Comparison of ENCODE assay signal across 8 cellular contexts in genomic region chr3:98900265-98901031, GRCh38. TPM values are rescaled to one million over a fixed set of nuclear protein-coding genes. Genes with fewer than 3 reads are reported as not detected.
DNase-seq lines count a peak whose midpoint lies in the region; ATAC-seq, FAIRE-seq and TF ChIP-seq lines count a peak whose summit lies in the region.

No MANE protein-coding gene starts in this region.

- no peak for TF ChIP-seq CTCF in GM12865 (IDR thresholded peaks at IDR 0.05; ENCODE audit: insufficient read depth, low read depth, low read length, missing control alignments)
- no peak for TF ChIP-seq CTCF in psoas muscle (IDR thresholded peaks at IDR 0.05)

- H3K27ac ChIP-seq in esophagus (ENCODE audit: low read depth in 2 of 2, low read length in 1 of 2) = no peak overlapping the region
- H3K27ac ChIP-seq in psoas muscle = no peak overlapping the region

- intact Hi-C loops in psoas muscle (cut with DNase I) = loop anchor here in 1 of 2 donors (5.0 kb wide), 1 partner anchor 92 kb away; no protein-coding TSS in a partner anchor

- H3K36me3 ChIP-seq in esophagus (ENCODE audit: control insufficient read depth in 2 of 2, insufficient read depth in 2 of 2, low read length in 1 of 2) (no peaks in the 10 kb centered on the region), psoas muscle (ENCODE audit: insufficient read depth in 1 of 2, low read depth in 1 of 2) (no peaks in the 10 kb centered on the region)

- DNase-seq in GM12865 (ENCODE audit: low read depth) = no peak
- peak; percentile 51 for DNase-seq in OCI-M1 (lab: John Stamatoyannopoulos, UW)
- DNase-seq in psoas muscle = no peak
- no peak for DNase-seq in NCI-H2081 (lab: John Stamatoyannopoulos, UW)
- DNase-seq in AG20443 (ENCODE audit: low spot score) = no peak
- no peak for DNase-seq in GM19239 (ENCODE audit: insufficient read length, low spot score)

- WGBS in esophagus, 2 donors = 10 to 11% methylated on average over 17 of the region's 17 CpGs
- 11 to 15% (median 13%) methylated on average over 17 of the region's 17 CpGs for WGBS in psoas muscle, 3 donors

- H3K4me1 ChIP-seq in esophagus (ENCODE audit: control insufficient read depth in 2 of 2, insufficient read depth in 2 of 2, low read length in 1 of 2) = no peaks in the 10 kb centered on the region
- H3K4me1 ChIP-seq in psoas muscle = peaks cover 13% of the 10 kb centered on the region

- H3K27me3 ChIP-seq in esophagus (ENCODE audit: control insufficient read depth in 1 of 2, insufficient read depth in 2 of 2, low read length in 2 of 2) = no peaks in the 10 kb centered on the region
- H3K27me3 ChIP-seq in psoas muscle (ENCODE audit: insufficient read depth in 3 of 3, low read length in 2 of 3) = no peaks in the 10 kb centered on the region

- H3K4me3 ChIP-seq in GM12865 (ENCODE audit: low read depth, low read length) (peak overlapping the region; percentile 94), esophagus (ENCODE audit: low read depth in 1 of 2, low read length in 2 of 2) (peak overlapping the region; percentile 63 to 97), psoas muscle (peak overlapping the region; percentile 97)

- ATAC-seq in psoas muscle (no peak), HG03442 (IDR thresholded peaks at IDR 0.05; ENCODE audit: unreplicated experiment) (no peak)

- no peaks in the 10 kb centered on the region for H3K9me3 ChIP-seq in esophagus (ENCODE audit: control insufficient read depth in 2 of 2, insufficient read depth in 1 of 2, low read depth in 1 of 2, low read length in 1 of 2)
- no peaks in the 10 kb centered on the region for H3K9me3 ChIP-seq in psoas muscle

- no peak for FAIRE-seq in GM19239 (lab: Jason Lieb, UNC)

RNA-seq across cellular contexts. Expression of gene DCBLD2, which starts 1.0 kb away (rescaled TPM):
- 1 to 10 TPM; 2.5 to 3.0 TPM for polyA plus RNA-seq in esophagus
- total RNA-seq in psoas muscle = 10 to 100 TPM in 2 of 4 donors, 1 to 10 TPM in 2; 4.1 to 13.9 (median 10.2) TPM
- polyA plus RNA-seq in psoas muscle = 1 to 10 TPM; 2.9 to 5.3 (median 3.8) TPM
